Comparison of ENCODE assay signal across 18 cellular contexts in the genomic region with DNA sequence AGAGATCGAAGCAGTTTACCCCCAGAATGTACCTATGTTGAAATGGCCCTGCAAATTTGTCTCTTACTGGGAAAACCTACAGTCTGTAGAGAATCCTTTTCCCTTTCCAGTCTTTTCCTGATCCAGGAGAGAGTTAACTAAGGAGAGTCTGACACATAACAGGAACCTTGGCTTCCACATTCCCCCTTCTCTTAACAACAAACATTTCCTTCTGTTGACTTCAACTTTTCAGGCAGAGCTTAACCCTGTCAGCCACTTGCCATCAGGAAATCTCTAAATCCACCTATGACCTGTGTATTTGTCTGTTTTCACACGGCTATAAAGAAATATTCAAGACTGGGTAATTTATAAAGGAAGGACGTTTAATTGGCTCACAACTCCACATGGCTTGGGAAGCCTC. TPM values are rescaled to one million over a fixed set of nuclear protein-coding genes. Genes with fewer than 3 reads are reported as not detected.
DNase-seq lines count a peak whose midpoint lies in the region; ATAC-seq and TF ChIP-seq lines count a peak whose summit lies in the region.
"Had no signal": no experiment of that assay in that cellular context is flagged by ENCODE, and none has a peak within 500 bp of the region (broad histone marks: within the 10 kb centered on the region; RNA-seq: fewer than 3 reads in every experiment).

No MANE protein-coding gene starts in this region.

- intact Hi-C loops in vagina (cut with DNase I), result no loop called here

- H3K27me3 Mint-ChIP-seq in T-helper 1 cell treated with Interleukin-12 subunit alpha and Interleukin-12 subunit beta and Interleukin-4 antibody, amounts not matched to agents 30 μg/mL and 1 μg/mL, for 36 hours (ENCODE audit: low read depth), result no peaks in the 10 kb centered on the region
- peaks cover 0 to 9% of the 10 kb centered on the region in 2 donors for H3K27me3 Mint-ChIP-seq in effector memory CD8-positive, alpha-beta T cell
- H3K27me3 Mint-ChIP-seq: activated CD4-positive, alpha-beta T cell treated with anti-CD3 and anti-CD28 coated beads, Interleukin-2, amount 10 ng/mL, durations not matched to agents 24 days and 14 days had no signal

- H3K9ac ChIP-seq in neuronal stem cell (ENCODE audit: low read depth, low read length, poor library complexity), result no peak overlapping the region

- H3K4me3 ChIP-seq in neuronal stem cell (ENCODE audit: low read length in 2 of 2) (no peak overlapping the region), vagina (no peak overlapping the region)

- H3K27ac ChIP-seq in foreskin keratinocyte, result no peak overlapping the region
- no peak overlapping the region for H3K27ac ChIP-seq in neuronal stem cell (replicated peaks; ENCODE audit: low read length)
- peak overlapping the region; percentile 3 for H3K27ac ChIP-seq in vagina
- H3K27ac ChIP-seq: 22Rv1 had no signal

- no peak overlapping the region for H2BK12ac ChIP-seq in neuronal stem cell (ENCODE audit: low read length)

- H3K14ac ChIP-seq in neuronal stem cell (ENCODE audit: low read length), result no peak overlapping the region

- H2AFZ ChIP-seq in neuronal stem cell (ENCODE audit: low read length), result peak overlapping the region; percentile 53

- H3K4me1 ChIP-seq in foreskin keratinocyte, result no peaks in the 10 kb centered on the region
- H3K4me1 ChIP-seq in neuronal stem cell (ENCODE audit: control insufficient read depth in 2 of 2, insufficient read depth in 1 of 2, low read depth in 1 of 2, low read length in 2 of 2), result no peaks in the 10 kb centered on the region
- H3K4me1 ChIP-seq in vagina, result peaks cover 19% of the 10 kb centered on the region

- peaks cover 6% of the 10 kb centered on the region for H3K36me3 Mint-ChIP-seq in T-helper 1 cell treated with Interleukin-12 subunit alpha and Interleukin-12 subunit beta and Interleukin-4 antibody, amounts not matched to agents 30 μg/mL and 1 μg/mL, for 36 hours (ENCODE audit: low read depth)
- H3K36me3 Mint-ChIP-seq in effector memory CD8-positive, alpha-beta T cell (ENCODE audit: insufficient read depth), result no peaks in the 10 kb centered on the region
- H3K36me3 Mint-ChIP-seq: stimulated activated effector memory CD8-positive, alpha-beta T cell treated with anti-CD3 and anti-CD28 coated beads, Interleukin-12 subunit alpha, Interleukin-12 subunit beta, amount 100 ng/mL, for 72 hours had no signal

- no peaks in the 10 kb centered on the region for H3K79me1 ChIP-seq in neuronal stem cell (ENCODE audit: low read depth, low read length)

- DNase-seq in T-helper 1 cell (no peak), foreskin keratinocyte (no peak), neuronal stem cell (ENCODE audit: low spot score) (no peak), vagina (ENCODE audit: extremely low spot score in 2 of 2) (no peak), NCI-H2227 (lab: John Stamatoyannopoulos, UW; ENCODE audit: unreplicated experiment) (no peak), glomerular visceral epithelial cell (ENCODE audit: extremely low spot score) (no peak)
- no peak for DNase-seq in effector memory CD8-positive, alpha-beta T cell
- DNase-seq: activated CD4-positive, alpha-beta T cell treated with anti-CD3 and anti-CD28 coated beads, Interleukin-2, amount 10 ng/mL, durations not matched to agents 24 days and 14 days; activated T-cell treated with anti-CD3 and anti-CD28 coated beads, Interleukin-2, amount 50 U/mL, for 48 hours; Kasumi-1; NCI-H187 treated with DMSO at 0.1 percent for 48 hours; stimulated activated CD4-positive, alpha-beta T cell treated with anti-CD3 and anti-CD28 coated beads, Interleukin-4, amount 100 ng/mL, for 1 hour; T1000 had no signal

- H3K27ac Mint-ChIP-seq in T-helper 1 cell treated with Interleukin-12 subunit alpha and Interleukin-12 subunit beta and Interleukin-4 antibody, amounts not matched to agents 30 μg/mL and 1 μg/mL, for 36 hours, result peak overlapping the region; percentile 56
- H3K27ac Mint-ChIP-seq in effector memory CD8-positive, alpha-beta T cell, result no peak overlapping the region
- H3K27ac Mint-ChIP-seq: activated CD4-positive, alpha-beta T cell treated with anti-CD3 and anti-CD28 coated beads, Interleukin-2, amount 10 ng/mL, durations not matched to agents 24 days and 14 days; stimulated activated effector memory CD8-positive, alpha-beta T cell treated with anti-CD3 and anti-CD28 coated beads, Interleukin-12 subunit alpha, Interleukin-12 subunit beta, amount 100 ng/mL, for 72 hours had no signal

- no peak overlapping the region for H2BK15ac ChIP-seq in neuronal stem cell (ENCODE audit: low read length)

- TF ChIP-seq CTCF in foreskin keratinocyte (conservative IDR thresholded peaks at IDR 0.05) (no peak), vagina (IDR thresholded peaks at IDR 0.05) (no peak)

- no peak overlapping the region for H3K18ac ChIP-seq in neuronal stem cell (ENCODE audit: low read length)

- peaks cover 5% of the 10 kb centered on the region for H3K4me1 Mint-ChIP-seq in T-helper 1 cell treated with Interleukin-12 subunit alpha and Interleukin-12 subunit beta and Interleukin-4 antibody, amounts not matched to agents 30 μg/mL and 1 μg/mL, for 36 hours (ENCODE audit: low read depth)
- H3K4me1 Mint-ChIP-seq in effector memory CD8-positive, alpha-beta T cell (ENCODE audit: low read depth in 2 of 2), result peaks cover 0 to 3% of the 10 kb centered on the region in 2 donors

- H3K9me3 ChIP-seq in neuronal stem cell (replicated peaks in 1 of 2; ENCODE audit: control insufficient read depth in 2 of 2, insufficient read depth in 1 of 2, low read depth in 1 of 2, low read length in 2 of 2), result peaks cover 0 to 1% of the 10 kb centered on the region in 2 donors
- H3K9me3 ChIP-seq in vagina, result no peaks in the 10 kb centered on the region

- WGBS in neuronal stem cell (ENCODE audit: extremely low coverage in 2 of 2, insufficient read length in 2 of 2, insufficient replicate concordance in 1 of 2), 2 donors, result no CpG with 5 or more reads among the region's 3 CpGs

- no peak overlapping the region for H4K91ac ChIP-seq in neuronal stem cell (ENCODE audit: low read depth, low read length, poor library complexity)

- H3K27me3 ChIP-seq in foreskin keratinocyte (peaks cover 8% of the 10 kb centered on the region), neuronal stem cell (ENCODE audit: control insufficient read depth in 3 of 3, insufficient read depth in 3 of 3, low read depth in 1 of 3, low read length in 3 of 3) (no peaks in the 10 kb centered on the region), vagina (no peaks in the 10 kb centered on the region)

- H2AK5ac ChIP-seq in neuronal stem cell (ENCODE audit: low read depth, low read length), result no peak overlapping the region

- peaks cover 18% of the 10 kb centered on the region for H3K9me3 Mint-ChIP-seq in T-helper 1 cell treated with Interleukin-12 subunit alpha and Interleukin-12 subunit beta and Interleukin-4 antibody, amounts not matched to agents 30 μg/mL and 1 μg/mL, for 36 hours
- H3K9me3 Mint-ChIP-seq in effector memory CD8-positive, alpha-beta T cell, result no peaks in the 10 kb centered on the region

- H2BK5ac ChIP-seq in neuronal stem cell (ENCODE audit: low read length), result no peak overlapping the region

- H3K4ac ChIP-seq in neuronal stem cell (ENCODE audit: low read length), result no peak overlapping the region

- H3K4me2 ChIP-seq in neuronal stem cell (ENCODE audit: insufficient read depth, low read length, poor library complexity, severe bottlenecking), result no peak overlapping the region

- H4K8ac ChIP-seq in neuronal stem cell (ENCODE audit: low read depth, low read length), result no peak overlapping the region

- no peak for TF ChIP-seq POLR2A in vagina (IDR thresholded peaks at IDR 0.05)

- H3K23ac ChIP-seq in neuronal stem cell (ENCODE audit: low read depth, low read length, poor library complexity), result no peak overlapping the region

- no peak overlapping the region for H3K4me3 Mint-ChIP-seq in T-helper 1 cell treated with Interleukin-12 subunit alpha and Interleukin-12 subunit beta and Interleukin-4 antibody, amounts not matched to agents 30 μg/mL and 1 μg/mL, for 36 hours
- no peak overlapping the region for H3K4me3 Mint-ChIP-seq in effector memory CD8-positive, alpha-beta T cell
- H3K4me3 Mint-ChIP-seq: activated CD4-positive, alpha-beta T cell treated with anti-CD3 and anti-CD28 coated beads, Interleukin-2, amount 10 ng/mL, durations not matched to agents 24 days and 14 days; stimulated activated effector memory CD8-positive, alpha-beta T cell treated with anti-CD3 and anti-CD28 coated beads, Interleukin-12 subunit alpha, Interleukin-12 subunit beta, amount 100 ng/mL, for 72 hours had no signal

- peak; percentile 5 for ATAC-seq in foreskin keratinocyte
- ATAC-seq in effector memory CD8-positive, alpha-beta T cell (replicated peaks), result no peak

- H3K36me3 ChIP-seq in neuronal stem cell (replicated peaks in 1 of 2; ENCODE audit: control insufficient read depth in 2 of 2, insufficient read depth in 2 of 2, low read length in 2 of 2) (no peaks in the 10 kb centered on the region), vagina (no peaks in the 10 kb centered on the region)

- no peak overlapping the region for H2BK120ac ChIP-seq in neuronal stem cell (ENCODE audit: low read depth, low read length)

RNA-seq across cellular contexts. Expression of gene GPR78, which starts 45.6 kb away (rescaled TPM):
- total RNA-seq in foreskin keratinocyte (not detected in 2 replicates), vagina (23.1 TPM)
- not detected in 2 replicates for polyA plus RNA-seq in foreskin keratinocyte
- 0.22 TPM for polyA plus RNA-seq in neuronal stem cell (2013, experiment 1 of 2)
- polyA plus RNA-seq in neuronal stem cell (2013, experiment 2 of 2), result 0.15 TPM
- total RNA-seq: activated CD4-positive, alpha-beta T cell treated with anti-CD3 and anti-CD28 coated beads, Interleukin-2, amount 10 ng/mL, durations not matched to agents 24 days and 14 days; G401; mononuclear cell had no signal

RNA-seq across cellular contexts. Expression of gene CPZ, which starts 58.0 kb away (rescaled TPM):
- total RNA-seq in foreskin keratinocyte, result not detected in 2 replicates
- polyA plus RNA-seq in foreskin keratinocyte, result not detected in 2 replicates
- polyA plus RNA-seq in neuronal stem cell (2013, experiment 1 of 2), result 6.7 TPM
- polyA plus RNA-seq in neuronal stem cell (2013, experiment 2 of 2), result 6.7 TPM
- 26.3 TPM for total RNA-seq in vagina
- total RNA-seq: activated CD4-positive, alpha-beta T cell treated with anti-CD3 and anti-CD28 coated beads, Interleukin-2, amount 10 ng/mL, durations not matched to agents 24 days and 14 days; G401; mononuclear cell had no signal

Comparison
In these comparisons a context has a peak if more than half of its experiments do, and no peak if none do; other contexts are left out.
1. RNA of gene GPR78, which starts 45.6 kb away (total RNA-seq): 23.1 TPM in vagina (single experiment); not detected in foreskin keratinocyte; every median in the first group is over 10 times any median in the second.
2. RNA of gene CPZ, which starts 58.0 kb away (total RNA-seq): 26.3 TPM in vagina (single experiment); not detected in foreskin keratinocyte; every median in the first group is over 10 times any median in the second.